ENCODE assay signal across 14 cellular contexts in genomic region chr16:7217797-7218196, GRCh38.
DNase-seq lines count a peak whose midpoint lies in the region; ATAC-seq, FAIRE-seq and TF ChIP-seq lines count a peak whose summit lies in the region.
"Had no signal": no experiment of that assay in that cellular context is flagged by ENCODE, and none has a peak within 500 bp of the region (broad histone marks: within the 10 kb centered on the region; RNA-seq: fewer than 3 reads in every experiment).

No MANE protein-coding gene starts in this region.

- H3F3A ChIP-seq in SK-N-SH (replicated peaks; ENCODE audit: insufficient read depth) = no peaks in the 10 kb centered on the region

- H3K4me1 Mint-ChIP-seq in activated naive CD4-positive, alpha-beta T cell treated with anti-CD3 and anti-CD28 coated beads, Interleukin-2, amount 10 ng/mL, durations not matched to agents 7 days and 5 days = no peaks in the 10 kb centered on the region
- H3K4me1 Mint-ChIP-seq: B cell had no signal

- H3K18ac ChIP-seq in H1 (ENCODE audit: extremely low read depth, low read length) (no peak overlapping the region), neuronal stem cell (ENCODE audit: low read length) (peak overlapping the region; percentile 69)

- H3K79me2 ChIP-seq in H1 (ENCODE audit: control insufficient read depth in 1 of 2, insufficient read depth in 2 of 2, low read length in 2 of 2) = no peaks in the 10 kb centered on the region
- H3K79me2 ChIP-seq in SK-N-SH (ENCODE audit: insufficient read depth) = no peaks in the 10 kb centered on the region

- H2BK15ac ChIP-seq in H1 (ENCODE audit: low read length) = no peak overlapping the region
- no peak overlapping the region for H2BK15ac ChIP-seq in neuronal stem cell (ENCODE audit: low read length)

- H3K23me2 ChIP-seq in H1 (ENCODE audit: low read depth, low read length) = no peaks in the 10 kb centered on the region; the same call in 1 of the 2 replicates

- 88% methylated on average over 14 of the region's 14 CpGs; no CpG with 5 or more reads in 1 of the 2 experiments for WGBS in H1 (ENCODE audit: extremely low coverage in 1 of 2, insufficient coverage in 1 of 2, insufficient read length in 1 of 2, insufficient replicate concordance in 2 of 2, low coverage in 1 of 2, low lambda C conversion rate in 2 of 2, missing lambda C conversion rate in 1 of 2), 2 experiments
- WGBS in neuronal stem cell (ENCODE audit: extremely low coverage in 2 of 2, insufficient read length in 2 of 2, insufficient replicate concordance in 1 of 2), 2 donors = no CpG with 5 or more reads among the region's 14 CpGs
- WGBS in SK-N-SH (ENCODE audit: low lambda C conversion rate) = 80% methylated on average over 14 of the region's 14 CpGs

- H3K27ac ChIP-seq in H1 (ENCODE audit: low read depth, low read length) (no peak overlapping the region), neuronal stem cell (replicated peaks; ENCODE audit: low read length) (no peak overlapping the region), SK-N-SH (ENCODE audit: low read depth in 2 of 2, low read length in 1 of 2) (no peak overlapping the region)
- H3K27ac ChIP-seq: BLaER1 treated with 17β-estradiol and CSF1 and Interleukin-3, amounts not matched to agents 10 nM and 100 nM had no signal

- H3K9ac ChIP-seq in H1 (replicated peaks in 1 of 4; ENCODE audit: extremely low read depth in 1 of 4, low read depth in 3 of 4, low read length in 3 of 4) (peak overlapping the region in 1 of 4 experiments; percentile 38; a peak in 2 of 7 replicates), neuronal stem cell (ENCODE audit: low read depth, low read length, poor library complexity) (peak overlapping the region; percentile 73), SK-N-SH (no peak overlapping the region)
- H3K9ac ChIP-seq: BLaER1 treated with 17β-estradiol and CSF1 and Interleukin-3, amounts not matched to agents 10 nM and 100 nM had no signal

- TF ChIP-seq CTCF in H1 (IDR thresholded peaks at IDR 0.05; ENCODE audit: control extremely low read depth in 1 of 3, insufficient read depth in 1 of 3, low read depth in 1 of 3, low read length in 3 of 3) (no peak), SK-N-SH (IDR thresholded peaks at IDR 0.05) (no peak)

- no peak overlapping the region for H4K8ac ChIP-seq in H1 (ENCODE audit: extremely low read depth, insufficient read depth, low read length)
- H4K8ac ChIP-seq in neuronal stem cell (ENCODE audit: low read depth, low read length) = no peak overlapping the region

- H3K4me3 ChIP-seq in H1 (ENCODE audit: extremely low read depth in 1 of 4, insufficient read depth in 2 of 4, low read depth in 3 of 4, low read length in 4 of 4) (no peak overlapping the region), neuronal stem cell (ENCODE audit: low read length in 2 of 2) (peak overlapping the region in 1 of 2 donors; percentile 33), SK-N-SH (ENCODE audit: low read depth in 2 of 2, low read length in 1 of 2) (no peak overlapping the region)
- H3K4me3 ChIP-seq: BLaER1 treated with 17β-estradiol and CSF1 and Interleukin-3, amounts not matched to agents 10 nM and 100 nM; HAP-1 had no signal

- H3K9me3 ChIP-seq in H1 (ENCODE audit: insufficient read depth in 2 of 2, low read depth in 1 of 2, low read length in 1 of 2) (no peaks in the 10 kb centered on the region), neuronal stem cell (replicated peaks in 1 of 2; ENCODE audit: control insufficient read depth in 2 of 2, insufficient read depth in 1 of 2, low read depth in 1 of 2, low read length in 2 of 2) (peaks cover 0 to 3% of the 10 kb centered on the region in 2 donors), SK-N-SH (no peaks in the 10 kb centered on the region)
- H3K9me3 ChIP-seq: BLaER1 treated with 17β-estradiol and CSF1 and Interleukin-3, amounts not matched to agents 10 nM and 100 nM; HAP-1 had no signal

- H3K36me3 Mint-ChIP-seq in activated naive CD4-positive, alpha-beta T cell treated with anti-CD3 and anti-CD28 coated beads, Interleukin-2, amount 10 ng/mL, durations not matched to agents 7 days and 5 days = no peaks in the 10 kb centered on the region
- H3K36me3 Mint-ChIP-seq: CD8-positive, alpha-beta T cell had no signal

- peak; percentile 69 for FAIRE-seq in HTR-8/SVneo (lab: Jason Lieb, UNC)
- no peak for FAIRE-seq in H1 (lab: Jason Lieb, UNC)
- FAIRE-seq: GM19239 had no signal

- H2AFZ ChIP-seq in H1 (ENCODE audit: low read length) = no peak overlapping the region
- no peak overlapping the region for H2AFZ ChIP-seq in neuronal stem cell (ENCODE audit: low read length)
- H2AFZ ChIP-seq in SK-N-SH (ENCODE audit: low read depth) = no peak overlapping the region

- DNase-seq in HTR-8/SVneo (ENCODE audit: insufficient read length, low spot score) = no peak
- DNase-seq in H1 (ENCODE audit: low read depth in 1 of 2, low spot score in 2 of 2) = no peak
- DNase-seq in neuronal stem cell (ENCODE audit: low spot score) = no peak
- DNase-seq in activated naive CD4-positive, alpha-beta T cell treated with anti-CD3 and anti-CD28 coated beads, Interleukin-2, amount 10 ng/mL, durations not matched to agents 7 days and 5 days = no peak
- no peak for DNase-seq in SK-N-SH
- DNase-seq: Calu3; CD8-positive, alpha-beta T cell; DMS79 treated with DMSO at 0.1 percent for 48 hours; GF-D8 had no signal

- H3K23ac ChIP-seq in H1 (ENCODE audit: insufficient read length) (no peak overlapping the region), neuronal stem cell (ENCODE audit: low read depth, low read length, poor library complexity) (peak overlapping the region; percentile 77)

- no peaks in the 10 kb centered on the region for H3K36me3 ChIP-seq in H1 (ENCODE audit: control insufficient read depth in 2 of 4, insufficient read depth in 4 of 4, low read length in 3 of 4)
- no peaks in the 10 kb centered on the region for H3K36me3 ChIP-seq in neuronal stem cell (replicated peaks in 1 of 2; ENCODE audit: control insufficient read depth in 2 of 2, insufficient read depth in 2 of 2, low read length in 2 of 2)
- no peaks in the 10 kb centered on the region for H3K36me3 ChIP-seq in SK-N-SH (replicated peaks in 1 of 2; ENCODE audit: control insufficient read depth in 1 of 2, insufficient read depth in 2 of 2, low read length in 1 of 2)
- H3K36me3 ChIP-seq: BLaER1 treated with 17β-estradiol and CSF1 and Interleukin-3, amounts not matched to agents 10 nM and 100 nM; HAP-1 had no signal

- no peak overlapping the region for H2BK5ac ChIP-seq in H1 (ENCODE audit: low read depth, low read length)
- H2BK5ac ChIP-seq in neuronal stem cell (ENCODE audit: low read length) = no peak overlapping the region

- peak overlapping the region; percentile 94; the same call in 1 of the 2 replicates for H2AK5ac ChIP-seq in H1 (ENCODE audit: low read depth, low read length)
- no peak overlapping the region for H2AK5ac ChIP-seq in neuronal stem cell (ENCODE audit: low read depth, low read length)

- H3K14ac ChIP-seq in H1 (ENCODE audit: insufficient read length) (peak overlapping the region; percentile 68), neuronal stem cell (ENCODE audit: low read length) (peak overlapping the region; percentile 28)

- H2BK12ac ChIP-seq in H1 (ENCODE audit: low read depth, low read length) = peak overlapping the region; percentile 69; the same call in 1 of the 2 replicates
- no peak overlapping the region for H2BK12ac ChIP-seq in neuronal stem cell (ENCODE audit: low read length)

- H2BK20ac ChIP-seq in H1 (ENCODE audit: low read length) = no peak overlapping the region

- no peak overlapping the region for H3K4me2 ChIP-seq in H1 (ENCODE audit: insufficient read depth in 1 of 2, low read depth in 2 of 2, low read length in 2 of 2)
- H3K4me2 ChIP-seq in neuronal stem cell (ENCODE audit: insufficient read depth, low read length, poor library complexity, severe bottlenecking) = no peak overlapping the region
- no peak overlapping the region for H3K4me2 ChIP-seq in SK-N-SH
- H3K4me2 ChIP-seq: BLaER1 treated with 17β-estradiol and CSF1 and Interleukin-3, amounts not matched to agents 10 nM and 100 nM had no signal

- H3K4ac ChIP-seq in H1 (replicated peaks; ENCODE audit: insufficient read length, low read depth, low read length) = no peak overlapping the region
- H3K4ac ChIP-seq in neuronal stem cell (ENCODE audit: low read length) = no peak overlapping the region

- H3K4me1 ChIP-seq in H1 (replicated peaks in 1 of 4; ENCODE audit: control insufficient read depth in 3 of 4, insufficient read depth in 4 of 4, low read length in 3 of 4) (peaks cover 6 to 20% (median 8%) of the 10 kb centered on the region in 4 experiments; a peak in 6 of 7 replicates), neuronal stem cell (ENCODE audit: control insufficient read depth in 2 of 2, insufficient read depth in 1 of 2, low read depth in 1 of 2, low read length in 2 of 2) (peaks cover 0 to 8% of the 10 kb centered on the region in 2 donors), SK-N-SH (ENCODE audit: control insufficient read depth in 1 of 2, insufficient read depth in 2 of 2, low read depth in 1 of 2, low read length in 1 of 2) (no peaks in the 10 kb centered on the region)
- H3K4me1 ChIP-seq: HAP-1 had no signal

- POLR2A ChIA-PET in H1 (lab: Charles Lee; ENCODE audit: partially characterized antibody) = interaction anchor here (1.4 kb wide), 1 partner anchor 10 kb away, joined by 4 read pairs; no protein-coding TSS in a partner anchor
- POLR2A ChIA-PET in SK-N-SH (lab: Yijun Ruan, JAX) = no interaction called here

- H3K79me1 ChIP-seq in H1 (ENCODE audit: low read depth, low read length) = no peaks in the 10 kb centered on the region
- peaks cover 3% of the 10 kb centered on the region for H3K79me1 ChIP-seq in neuronal stem cell (ENCODE audit: low read depth, low read length)

- H4K91ac ChIP-seq in H1 (replicated peaks; ENCODE audit: insufficient read length, low read length) = peak overlapping the region; percentile 98
- H4K91ac ChIP-seq in neuronal stem cell (ENCODE audit: low read depth, low read length, poor library complexity) = no peak overlapping the region

- CTCF ChIA-PET in H1 (lab: Charles Lee; ENCODE audit: partially characterized antibody) = interaction anchor here (0.5 to 3.2 kb wide), 8 partner anchors 10 to 529 kb away, joined by 3 to 12 read pairs (median 3); no protein-coding TSS in a partner anchor
- CTCF ChIA-PET in activated naive CD4-positive, alpha-beta T cell treated with anti-CD3 and anti-CD28 coated beads, Interleukin-2, amount 10 ng/mL, durations not matched to agents 7 days and 5 days (lab: Charles Lee) = no interaction called here
- CTCF ChIA-PET in SK-N-SH (lab: Yijun Ruan, JAX) = no interaction called here

- 0 out of 7 replicates have a peak, but pooled peaks cover 0 to 2% (median 0%) of the 10 kb centered on the region in 4 experiments for H3K27me3 ChIP-seq in H1 (replicated peaks in 1 of 4; ENCODE audit: control insufficient read depth in 3 of 4, extremely low read depth in 1 of 4, insufficient read depth in 3 of 4, low read length in 3 of 4)
- peaks cover 0 to 13% (median 0%) of the 10 kb centered on the region in 3 experiments for H3K27me3 ChIP-seq in neuronal stem cell (ENCODE audit: control insufficient read depth in 3 of 3, insufficient read depth in 3 of 3, low read depth in 1 of 3, low read length in 3 of 3)
- no peaks in the 10 kb centered on the region for H3K27me3 ChIP-seq in SK-N-SH (ENCODE audit: insufficient read depth)
- H3K27me3 ChIP-seq: BLaER1 treated with 17β-estradiol and CSF1 and Interleukin-3, amounts not matched to agents 10 nM and 100 nM had no signal

- H3K27me3 Mint-ChIP-seq in activated naive CD4-positive, alpha-beta T cell treated with anti-CD3 and anti-CD28 coated beads, Interleukin-2, amount 10 ng/mL, durations not matched to agents 7 days and 5 days = no peaks in the 10 kb centered on the region
- H3K27me3 Mint-ChIP-seq: B cell had no signal

- H3K27ac Mint-ChIP-seq in activated naive CD4-positive, alpha-beta T cell treated with anti-CD3 and anti-CD28 coated beads, Interleukin-2, amount 10 ng/mL, durations not matched to agents 7 days and 5 days = no peak overlapping the region
- H3K27ac Mint-ChIP-seq: B cell; CD8-positive, alpha-beta T cell had no signal

- H3K9me3 Mint-ChIP-seq in activated naive CD4-positive, alpha-beta T cell treated with anti-CD3 and anti-CD28 coated beads, Interleukin-2, amount 10 ng/mL, durations not matched to agents 7 days and 5 days = peaks cover 28% of the 10 kb centered on the region

- no peak for TF ChIP-seq EP300 in H1 (IDR thresholded peaks at IDR 0.05; ENCODE audit: borderline replicate concordance in 1 of 2, low read depth in 2 of 2, low read length in 2 of 2)
- no peak for TF ChIP-seq EP300 in SK-N-SH (IDR thresholded peaks at IDR 0.05; ENCODE audit: borderline replicate concordance in 1 of 2, low read depth in 1 of 2, low read length in 1 of 2)

- TF ChIP-seq RAD21 in H1 (IDR thresholded peaks at IDR 0.05 in 1 of 2, conservative IDR thresholded peaks at IDR 0.05 in 1 of 2; ENCODE audit: low read depth in 2 of 2, low read length in 2 of 2) (no peak), SK-N-SH (IDR thresholded peaks at IDR 0.05; ENCODE audit: low read length) (no peak)

- H3K56ac ChIP-seq in H1 (replicated peaks; ENCODE audit: insufficient read length, low read depth, low read length) = no peak overlapping the region

- H4K5ac ChIP-seq in H1 (ENCODE audit: insufficient read length, low read depth, low read length) = no peak overlapping the region

- no peak for ATAC-seq in GM18873 (IDR thresholded peaks at IDR 0.05; ENCODE audit: low FRiP score, unreplicated experiment)
- ATAC-seq: CD8-positive, alpha-beta T cell had no signal

- H2BK120ac ChIP-seq in H1 (replicated peaks; ENCODE audit: low read depth, low read length) (no peak overlapping the region), neuronal stem cell (ENCODE audit: low read depth, low read length) (no peak overlapping the region)

- H3K9me2 ChIP-seq in SK-N-SH = no peaks in the 10 kb centered on the region

- TF ChIP-seq POLR2A in H1 (IDR thresholded peaks at IDR 0.05; ENCODE audit: control extremely low read depth in 1 of 2, low read depth in 2 of 2, low read length in 2 of 2) = no peak

- H4K20me1 ChIP-seq in H1 (replicated peaks in 1 of 2; ENCODE audit: control insufficient read depth in 1 of 2, insufficient read depth in 2 of 2, low read length in 2 of 2) (peaks cover 0 to 4% of the 10 kb centered on the region in 2 experiments), SK-N-SH (ENCODE audit: insufficient read depth) (no peaks in the 10 kb centered on the region)
- H4K20me1 ChIP-seq: BLaER1 treated with 17β-estradiol and CSF1 and Interleukin-3, amounts not matched to agents 10 nM and 100 nM had no signal

- H3K4me3 Mint-ChIP-seq in activated naive CD4-positive, alpha-beta T cell treated with anti-CD3 and anti-CD28 coated beads, Interleukin-2, amount 10 ng/mL, durations not matched to agents 7 days and 5 days = no peak overlapping the region
- H3K4me3 Mint-ChIP-seq: B cell; CD8-positive, alpha-beta T cell had no signal
